In the genomic region with DNA sequence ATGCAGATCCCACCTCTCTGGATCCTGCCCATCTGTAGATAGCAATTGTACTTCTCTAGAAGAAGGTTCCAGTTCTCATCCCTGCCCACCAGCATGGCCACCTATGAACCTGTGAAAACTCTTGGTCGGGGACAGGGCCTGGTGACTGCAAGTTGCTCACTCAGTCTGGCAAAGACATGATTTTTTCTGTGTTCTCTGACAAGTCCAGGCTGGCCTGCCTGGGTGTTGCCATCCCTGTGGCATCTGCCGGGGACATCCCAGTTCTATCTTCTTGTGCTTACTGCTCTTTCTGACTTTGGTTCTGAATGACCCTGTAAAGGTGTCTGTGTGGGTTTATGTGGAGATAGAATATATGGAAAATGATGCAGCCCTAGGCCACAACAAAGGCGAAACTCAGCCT, we compare ENCODE assay signal across 27 cellular contexts.
"Had no signal": no experiment of that assay in that cellular context is flagged by ENCODE, and none has a peak within 500 bp of the region (broad histone marks: within the 10 kb centered on the region; RNA-seq: fewer than 3 reads in every experiment).

No MANE protein-coding gene starts in this region.

- H3K9ac ChIP-seq: parathyroid adenoma had no signal

- H3K36me3 Mint-ChIP-seq: immature natural killer cell; memory B cell; mesothelial cell of epicardium; naive B cell; natural killer cell treated with Interleukin-12 subunit alpha and Interleukin-12 subunit beta and Interleukin-15 and Interleukin-18, amount 100 ng/mL, for 72 hours; stimulated activated effector memory CD8-positive, alpha-beta T cell treated with anti-CD3 and anti-CD28 coated beads, Interleukin-12 subunit alpha, Interleukin-12 subunit beta, amount 100 ng/mL, for 72 hours had no signal

- H3K9me3 Mint-ChIP-seq: memory B cell; mesothelial cell of epicardium; natural killer cell treated with Interleukin-12 subunit alpha and Interleukin-12 subunit beta and Interleukin-15 and Interleukin-18, amount 100 ng/mL, for 72 hours; stimulated activated effector memory CD8-positive, alpha-beta T cell treated with anti-CD3 and anti-CD28 coated beads, Interleukin-12 subunit alpha, Interleukin-12 subunit beta, amount 100 ng/mL, for 72 hours had no signal

- H3K4me3 ChIP-seq: esophagus squamous epithelium, lower lobe of right lung, mucosa of descending colon, right atrium auricular region, stomach, thyroid gland, vagina had no signal

- H3K9me3 ChIP-seq: esophagus squamous epithelium, lower lobe of right lung, mucosa of descending colon, right atrium auricular region, stomach, thyroid gland, vagina had no signal

- DNase-seq: cortex of kidney; esophagus squamous epithelium; hypothalamus; immature natural killer cell; islet precursor cell; kidney glomerular epithelial cell; left colon; left ventricle myocardium superior; lower lobe of right lung; mucosa of descending colon; naive B cell; stimulated activated CD4-positive, alpha-beta T cell treated with anti-CD3 and anti-CD28 coated beads, Interleukin-2, amount 100 ng/mL, for 24 hours; stimulated activated CD4-positive, alpha-beta T cell treated with anti-CD3 and anti-CD28 coated beads, Interleukin-4, amount 100 ng/mL, for 24 hours; stimulated activated naive CD4-positive, alpha-beta T cell treated with Interleukin-2 at 50 U/mL for 16 hours; stomach; thyroid gland; trophoblast cell had no signal

- H3K27ac Mint-ChIP-seq: immature natural killer cell; memory B cell; mesothelial cell of epicardium; naive B cell; natural killer cell treated with Interleukin-12 subunit alpha and Interleukin-12 subunit beta and Interleukin-15 and Interleukin-18, amount 100 ng/mL, for 72 hours; progenitor cell of endocrine pancreas; stimulated activated effector memory CD8-positive, alpha-beta T cell treated with anti-CD3 and anti-CD28 coated beads, Interleukin-12 subunit alpha, Interleukin-12 subunit beta, amount 100 ng/mL, for 72 hours had no signal

- H3K27me3 ChIP-seq: esophagus squamous epithelium, right atrium auricular region, stomach, thyroid gland, vagina had no signal

- H3K27ac ChIP-seq: esophagus squamous epithelium, lower lobe of right lung, parathyroid adenoma, right atrium auricular region, stomach, thyroid gland, vagina had no signal

- H3K4me3 Mint-ChIP-seq: immature natural killer cell; memory B cell; mesothelial cell of epicardium; naive B cell; natural killer cell treated with Interleukin-12 subunit alpha and Interleukin-12 subunit beta and Interleukin-15 and Interleukin-18, amount 100 ng/mL, for 72 hours; neural crest cell; stimulated activated effector memory CD8-positive, alpha-beta T cell treated with anti-CD3 and anti-CD28 coated beads, Interleukin-12 subunit alpha, Interleukin-12 subunit beta, amount 100 ng/mL, for 72 hours had no signal

- H2AFZ ChIP-seq: parathyroid adenoma had no signal

- ATAC-seq: left colon; left ventricle myocardium superior; lower lobe of right lung; mucosa of descending colon; natural killer cell treated with Interleukin-12 subunit alpha and Interleukin-12 subunit beta and Interleukin-15 and Interleukin-18, amount 100 ng/mL, for 72 hours; sciatic nerve; stimulated activated effector memory CD8-positive, alpha-beta T cell treated with anti-CD3 and anti-CD28 coated beads, Interleukin-12 subunit alpha, Interleukin-12 subunit beta, amount 100 ng/mL, for 72 hours had no signal

- H3K4me1 Mint-ChIP-seq: immature natural killer cell; memory B cell; mesothelial cell of epicardium; naive B cell; stimulated activated effector memory CD8-positive, alpha-beta T cell treated with anti-CD3 and anti-CD28 coated beads, Interleukin-12 subunit alpha, Interleukin-12 subunit beta, amount 100 ng/mL, for 72 hours had no signal

- H3K36me3 ChIP-seq: esophagus squamous epithelium, lower lobe of right lung, right atrium auricular region, stomach, thyroid gland, vagina had no signal
